ENCODE assay signal across 3 cellular contexts in genomic region chr9:132071847-132072507, GRCh38.
TF ChIP-seq lines count a peak whose summit lies in the region.

No MANE protein-coding gene starts in this region.

TF ChIP-seq in GM12891, 5 proteins besides CTCF, POLR2A, EP300 and RAD21:
- TF ChIP-seq POU2F2 (IDR thresholded peaks at IDR 0.05; ENCODE audit: low read depth, low read length) (no peak), PAX5 (IDR thresholded peaks at IDR 0.05; ENCODE audit: insufficient read depth, low read length, severe bottlenecking) (no peak), TAF1 (IDR thresholded peaks at IDR 0.05; ENCODE audit: low read depth, low read length) (no peak), SPI1 (IDR thresholded peaks at IDR 0.05; ENCODE audit: low read depth, low read length) (no peak), POLR2AphosphoS5 (IDR thresholded peaks at IDR 0.05; ENCODE audit: low read depth, low read length) (no peak)

TF ChIP-seq in IMR-90, 13 proteins besides CTCF, POLR2A, EP300 and RAD21:
- TF ChIP-seq MAZ (IDR thresholded peaks at IDR 0.05; ENCODE audit: borderline replicate concordance, low read depth, low read length) (no peak), CEBPB (IDR thresholded peaks at IDR 0.05; ENCODE audit: low read depth, low read length) (peak; percentile 54), MAFK (IDR thresholded peaks at IDR 0.05; ENCODE audit: low read depth, low read length) (no peak)

TF ChIP-seq in K562, 482 proteins besides CTCF, POLR2A, EP300 and RAD21:
- TF ChIP-seq RBM25 (IDR thresholded peaks at IDR 0.05; ENCODE audit: low read depth, low read length, severe bottlenecking) (peak; percentile 51), ZNF12 (CRISPR knock-in tag; IDR thresholded peaks at IDR 0.05) (no peak), KDM1A (IDR thresholded peaks at IDR 0.05) (peak in 1 of 2 experiments; percentile 32; a peak in 1 of 4 replicates), ZC3H8 (IDR thresholded peaks at IDR 0.05) (no peak), TAF15 (IDR thresholded peaks at IDR 0.05; ENCODE audit: low read depth, low read length) (no peak)
TF ChIP-seq in K562: peak in this region for 2.
